Comparison of ENCODE assay signal across 16 cellular contexts in genomic region chr16:67022531-67023214, GRCh38. TPM values are rescaled to one million over a fixed set of nuclear protein-coding genes. Genes with fewer than 3 reads are reported as not detected.
DNase-seq lines count a peak whose midpoint lies in the region; ATAC-seq and TF ChIP-seq lines count a peak whose summit lies in the region.
"Had no signal": no experiment of that assay in that cellular context is flagged by ENCODE, and none has a peak within 500 bp of the region (broad histone marks: within the 10 kb centered on the region; RNA-seq: fewer than 3 reads in every experiment).

No MANE protein-coding gene starts in this region.

- peak overlapping the region; percentile 54 for H3K4me2 ChIP-seq in osteoblast (ENCODE audit: insufficient read depth, low read length)

- no peaks in the 10 kb centered on the region for H4K20me1 ChIP-seq in osteoblast (ENCODE audit: insufficient read depth, low read length)

- no peak for ATAC-seq in GM18520 (IDR thresholded peaks at IDR 0.05; ENCODE audit: unreplicated experiment)
- no peak for ATAC-seq in GM19328 (IDR thresholded peaks at IDR 0.05; ENCODE audit: unreplicated experiment)
- ATAC-seq: left ventricle myocardium superior, natural killer cell had no signal

- H3K27me3 ChIP-seq in osteoblast (ENCODE audit: insufficient read depth, low read length): no peaks in the 10 kb centered on the region
- H3K27me3 ChIP-seq: thyroid gland had no signal

- H3K4me1 ChIP-seq in osteoblast (ENCODE audit: insufficient read depth, low read length): peaks cover 18% of the 10 kb centered on the region
- H3K4me1 ChIP-seq: thyroid gland had no signal

- H2AFZ ChIP-seq in osteoblast (ENCODE audit: low read length): peak overlapping the region; percentile 72

- DNase-seq in COR-L47 (lab: John Stamatoyannopoulos, UW): peak; percentile 31
- peak; percentile 11 for DNase-seq in NCI-H146 (lab: John Stamatoyannopoulos, UW)
- peak; percentile 27 to 43 for DNase-seq in cardiac fibroblast (ENCODE audit: low read depth in 2 of 2)
- no peak for DNase-seq in osteoblast (ENCODE audit: insufficient read length, low spot score, missing footprints)
- DNase-seq in NCI-H1694 treated with DMSO at 0.1 percent for 48 hours (lab: John Stamatoyannopoulos, UW): no peak
- no peak for DNase-seq in HK-2 (ENCODE audit: unreplicated experiment)
- DNase-seq: left ventricle myocardium superior; natural killer cell; NCI-H1092; NCI-H345; stimulated activated CD4-positive, alpha-beta T cell treated with anti-CD3 and anti-CD28 coated beads, Interleukin-2, amount 100 ng/mL, for 24 hours; thyroid gland had no signal

- no peaks in the 10 kb centered on the region for H3K9me3 ChIP-seq in osteoblast (ENCODE audit: low read depth, low read length)
- H3K9me3 ChIP-seq: thyroid gland had no signal

- H3K79me2 ChIP-seq in osteoblast (ENCODE audit: insufficient read depth, low read length): no peaks in the 10 kb centered on the region

- no peak overlapping the region for H3K4me3 ChIP-seq in cardiac fibroblast (replicated peaks in 1 of 2; ENCODE audit: low read depth in 2 of 2, low read length in 2 of 2)
- H3K4me3 ChIP-seq in osteoblast (ENCODE audit: insufficient read depth, low read length): peak overlapping the region; percentile 2
- H3K4me3 ChIP-seq: thyroid gland had no signal

- H3K27ac ChIP-seq in osteoblast (ENCODE audit: low read depth, low read length): no peak overlapping the region
- H3K27ac ChIP-seq: thyroid gland had no signal

- TF ChIP-seq CTCF in cardiac fibroblast (IDR thresholded peaks at IDR 0.05; ENCODE audit: low read depth, low read length) (no peak), osteoblast (IDR thresholded peaks at IDR 0.05; ENCODE audit: extremely low read depth, low read depth, low read length) (no peak)

- no peaks in the 10 kb centered on the region for H3K36me3 ChIP-seq in osteoblast (ENCODE audit: insufficient read depth, low read length)
- H3K36me3 ChIP-seq: thyroid gland had no signal

RNA-seq across cellular contexts. Expression of gene CBFB, which starts 6.3 kb away (rescaled TPM):
- total RNA-seq in osteoblast: 61.3 and 63.0 TPM in 2 replicates

RNA-seq across cellular contexts. Expression of gene CES4A, which starts 34.3 kb away (rescaled TPM):
- total RNA-seq in osteoblast: 1.5 and 1.8 TPM in 2 replicates
- total RNA-seq: H4, SK-MEL-5 had no signal

Comparison
In these comparisons a context has a peak if more than half of its experiments do, and no peak if none do; other contexts are left out.
1. DNase-seq: peak in COR-L47 (single experiment), NCI-H146 (single experiment) and cardiac fibroblast (2 of 2); none in osteoblast (single experiment), NCI-H1694 treated with DMSO at 0.1 percent for 48 hours (single experiment) and HK-2 (single experiment).